In genomic region chr17:51540151-51540550, GRCh38 we compare ENCODE assay signal across 1 cellular context.
TF ChIP-seq lines count a peak whose summit lies in the region.

No MANE protein-coding gene starts in this region.

TF ChIP-seq in GM23338, 12 proteins besides CTCF, POLR2A, EP300 and RAD21 (continued from another document):
- no peak for TF ChIP-seq REST (IDR thresholded peaks at IDR 0.05; ENCODE audit: unreplicated experiment)
- TF ChIP-seq ZNF331 (CRISPR knock-in tag; IDR thresholded peaks at IDR 0.05; ENCODE audit: low read depth) = no peak
TF ChIP-seq in GM23338: peak in this region for 0.
